ENCODE assay signal across 1 cellular context in the genomic region with DNA sequence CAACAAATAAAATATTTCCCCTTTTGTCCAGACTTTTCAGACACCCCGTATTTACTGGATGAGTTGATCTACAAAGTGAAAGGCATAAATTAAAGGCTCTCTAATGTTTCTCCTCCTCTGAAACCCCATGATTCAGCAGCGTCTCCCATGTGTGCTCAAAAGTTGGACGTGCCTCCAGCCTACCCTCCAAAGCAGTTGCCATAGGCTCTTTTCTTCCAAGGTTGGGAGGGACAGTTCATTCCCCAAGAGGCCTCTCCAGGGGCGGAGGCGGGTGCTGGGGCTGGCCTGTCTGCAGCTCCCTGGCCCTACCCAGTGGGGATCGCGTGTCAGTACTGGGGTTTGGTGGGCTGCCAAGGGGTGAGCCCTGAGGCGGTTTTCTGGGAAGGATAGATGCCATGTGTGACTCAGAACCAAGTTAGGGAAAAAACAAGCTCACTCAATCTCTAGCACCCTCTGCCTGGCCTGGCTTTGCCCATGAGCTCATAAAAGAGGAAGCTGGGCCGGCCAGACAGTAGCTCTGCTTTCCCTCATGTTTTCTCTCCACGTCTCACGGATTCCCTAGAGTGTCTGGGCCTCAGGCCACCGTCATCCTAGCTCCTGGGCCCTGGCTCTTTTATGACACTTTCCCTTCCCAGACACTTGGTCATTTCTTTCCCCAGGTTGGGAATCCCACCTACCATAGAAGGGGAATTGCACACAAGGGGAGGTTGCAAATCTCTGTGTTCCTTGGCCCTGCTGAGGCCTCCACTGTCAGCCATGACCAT.
TF ChIP-seq lines count a peak whose summit lies in the region.

No MANE protein-coding gene starts in this region.

TF ChIP-seq in GM23338, 12 proteins besides CTCF, POLR2A, EP300 and RAD21 (continued from another document):
- TF ChIP-seq REST (IDR thresholded peaks at IDR 0.05; ENCODE audit: unreplicated experiment) (no peak), ZNF331 (CRISPR knock-in tag; IDR thresholded peaks at IDR 0.05; ENCODE audit: low read depth) (no peak), EZH2phosphoT487 (IDR thresholded peaks at IDR 0.05; ENCODE audit: unreplicated experiment) (no peak)
TF ChIP-seq in GM23338: peak in this region for 0.
